1 cellular context compared by ENCODE assay signal in genomic region chr1:147699686-147700041, GRCh38.
TF ChIP-seq lines count a peak whose summit lies in the region.

No MANE protein-coding gene starts in this region.

TF ChIP-seq in HEK293T, 16 proteins besides CTCF, POLR2A, EP300 and RAD21 (continued from another document):
- TF ChIP-seq PKNOX1 (IDR thresholded peaks at IDR 0.05): no peak
- TF ChIP-seq CTBP1 (IDR thresholded peaks at IDR 0.05; ENCODE audit: borderline replicate concordance): no peak
- TF ChIP-seq BHLHE40 (IDR thresholded peaks at IDR 0.05; ENCODE audit: borderline replicate concordance): no peak
- no peak for TF ChIP-seq ARNT (IDR thresholded peaks at IDR 0.05)
- no peak for TF ChIP-seq HDGF (IDR thresholded peaks at IDR 0.05; ENCODE audit: borderline replicate concordance)
- no peak for TF ChIP-seq SUZ12 (IDR thresholded peaks at IDR 0.05)
